In the genomic region with DNA sequence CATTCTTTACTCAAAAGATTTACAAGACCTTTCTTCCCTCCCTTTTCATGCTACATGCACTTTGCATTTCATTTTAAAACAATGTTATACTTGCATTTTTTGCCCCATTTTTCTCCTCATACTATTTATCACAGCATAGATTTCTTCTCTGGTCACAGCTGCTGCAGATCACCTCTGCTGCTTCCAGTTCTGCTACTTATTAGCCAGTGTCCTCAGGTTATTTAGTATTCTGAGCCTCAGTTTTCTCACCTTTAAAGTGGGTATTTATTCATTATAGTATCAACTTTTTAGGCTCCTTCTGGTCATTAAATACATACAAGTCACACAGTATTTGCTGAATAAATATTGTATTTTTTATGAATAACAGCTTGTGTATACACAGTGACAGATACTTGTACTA, we compare ENCODE assay signal across 17 cellular contexts.
"Had no signal": no experiment of that assay in that cellular context is flagged by ENCODE, and none has a peak within 500 bp of the region (broad histone marks: within the 10 kb centered on the region; RNA-seq: fewer than 3 reads in every experiment).

No MANE protein-coding gene starts in this region.

- H3K36me3 Mint-ChIP-seq: neural progenitor cell had no signal

- H3K27me3 ChIP-seq: gastrocnemius medialis, heart left ventricle, neural progenitor cell, pancreas had no signal

- H3K27me3 Mint-ChIP-seq: stimulated activated naive B cell treated with anti-CD40 and anti-IgM and Interleukin-4, amounts not matched to agents 10 μg/mL and 1 μg/mL and 100 μg/mL, for 72 hours; T-helper 17 cell had no signal

- H3K9me3 ChIP-seq: gastrocnemius medialis, heart left ventricle, left ventricle myocardium inferior, pancreas had no signal

- H3K9ac ChIP-seq: neural progenitor cell had no signal

- H3K4me3 ChIP-seq: coronary artery, gastrocnemius medialis, heart left ventricle, left ventricle myocardium inferior, neural progenitor cell, pancreas had no signal

- H3K27ac Mint-ChIP-seq: activated CD4-positive, alpha-beta memory T cell treated with anti-CD3 and anti-CD28 coated beads, Interleukin-2, amount 10 ng/mL, durations not matched to agents 7 days and 5 days; activated naive CD4-positive, alpha-beta T cell treated with anti-CD3 and anti-CD28 coated beads for 36 hours; activated T-helper 2 cell treated with anti-CD3 and anti-CD28 coated beads, Interferon-gamma antibody, Interleukin-2, Interleukin-4, amounts not matched to agents 10 μg/mL and 5 μg/mL and 100 μg/mL, durations not matched to agents 14 hours and 24 hours and 36 hours; naive B cell; neural progenitor cell; stimulated activated naive B cell treated with anti-CD40 and anti-IgM and Interleukin-4, amounts not matched to agents 10 μg/mL and 1 μg/mL and 100 μg/mL, for 72 hours; T-helper 17 cell had no signal

- H3K9me3 Mint-ChIP-seq: activated CD4-positive, alpha-beta memory T cell treated with anti-CD3 and anti-CD28 coated beads, Interleukin-2, amount 10 ng/mL, durations not matched to agents 7 days and 5 days; activated naive CD4-positive, alpha-beta T cell treated with anti-CD3 and anti-CD28 coated beads for 36 hours; activated T-helper 2 cell treated with anti-CD3 and anti-CD28 coated beads, Interferon-gamma antibody, Interleukin-2, Interleukin-4, amounts not matched to agents 10 μg/mL and 5 μg/mL and 100 μg/mL, durations not matched to agents 14 hours and 24 hours and 36 hours; central memory CD8-positive, alpha-beta T cell; naive B cell; neural progenitor cell; stimulated activated naive B cell treated with anti-CD40 and anti-IgM and Interleukin-4, amounts not matched to agents 10 μg/mL and 1 μg/mL and 100 μg/mL, for 72 hours had no signal

- H3K4me1 Mint-ChIP-seq: activated CD4-positive, alpha-beta memory T cell treated with anti-CD3 and anti-CD28 coated beads, Interleukin-2, amount 10 ng/mL, durations not matched to agents 7 days and 5 days; central memory CD8-positive, alpha-beta T cell; naive B cell; stimulated activated naive B cell treated with anti-CD40 and anti-IgM and Interleukin-4, amounts not matched to agents 10 μg/mL and 1 μg/mL and 100 μg/mL, for 72 hours; T-helper 17 cell had no signal

- H3K4me1 ChIP-seq: neural progenitor cell had no signal

- H3K4me3 Mint-ChIP-seq: activated CD4-positive, alpha-beta memory T cell treated with anti-CD3 and anti-CD28 coated beads, Interleukin-2, amount 10 ng/mL, durations not matched to agents 7 days and 5 days; activated naive CD4-positive, alpha-beta T cell treated with anti-CD3 and anti-CD28 coated beads for 36 hours; central memory CD8-positive, alpha-beta T cell; neural progenitor cell; stimulated activated naive B cell treated with anti-CD40 and anti-IgM and Interleukin-4, amounts not matched to agents 10 μg/mL and 1 μg/mL and 100 μg/mL, for 72 hours; T-helper 17 cell had no signal

- H2AFZ ChIP-seq: neural progenitor cell had no signal

- H3K4me2 ChIP-seq: neural progenitor cell had no signal

- ATAC-seq: stimulated activated naive B cell treated with anti-CD40 and anti-IgM and Interleukin-4, amounts not matched to agents 10 μg/mL and 1 μg/mL and 100 μg/mL, for 72 hours; T-helper 17 cell had no signal

- DNase-seq: activated CD4-positive, alpha-beta memory T cell treated with anti-CD3 and anti-CD28 coated beads, Interleukin-2, amount 10 ng/mL, durations not matched to agents 7 days and 5 days; activated CD4-positive, alpha-beta T cell treated with anti-CD3 and anti-CD28 coated beads for 4 hours; activated naive CD4-positive, alpha-beta T cell treated with anti-CD3 and anti-CD28 coated beads for 36 hours; activated T-cell treated with anti-CD3 and anti-CD28 coated beads, Interleukin-2, amount 50 U/mL, for 1 hour; erythroblast; gastrocnemius medialis; left ventricle myocardium inferior; naive B cell; stimulated activated naive B cell treated with anti-CD40 and anti-IgM and Interleukin-4, amounts not matched to agents 10 μg/mL and 1 μg/mL and 100 μg/mL, for 72 hours; T-helper 17 cell; WERI-Rb-1 had no signal

- H3K27ac ChIP-seq: neural progenitor cell, WERI-Rb-1 had no signal

- H3K36me3 ChIP-seq: gastrocnemius medialis, heart left ventricle, left ventricle myocardium inferior, neural progenitor cell, pancreas, WERI-Rb-1 had no signal
